30 cellular contexts compared by ENCODE assay signal in genomic region chr10:29135318-29135717, GRCh38.
"Had no signal": no experiment of that assay in that cellular context is flagged by ENCODE, and none has a peak within 500 bp of the region (broad histone marks: within the 10 kb centered on the region; RNA-seq: fewer than 3 reads in every experiment).

No MANE protein-coding gene starts in this region.

- H3K27ac ChIP-seq: brain microvascular endothelial cell, esophagus muscularis mucosa, gastroesophageal sphincter, VCaP had no signal

- FAIRE-seq: astrocyte, bronchial epithelial cell, colon had no signal

- H3K9me3 ChIP-seq: esophagus muscularis mucosa, gastroesophageal sphincter had no signal

- H3K4me3 ChIP-seq: esophagus muscularis mucosa, gastroesophageal sphincter had no signal

- H3K27me3 ChIP-seq: brain microvascular endothelial cell, esophagus muscularis mucosa, gastroesophageal sphincter had no signal

- H3K36me3 ChIP-seq: brain microvascular endothelial cell, esophagus muscularis mucosa, gastroesophageal sphincter had no signal

- DNase-seq: activated CD4-positive, alpha-beta memory T cell treated with anti-CD3 and anti-CD28 coated beads, Interleukin-2, amount 10 ng/mL, durations not matched to agents 7 days and 5 days; activated CD4-positive, alpha-beta T cell treated with anti-CD3 and anti-CD28 coated beads for 1 hour; activated CD4-positive, alpha-beta T cell treated with anti-CD3 and anti-CD28 coated beads for 4 hours; activated CD4-positive, alpha-beta T cell treated with anti-CD3 and anti-CD28 coated beads, Interleukin-2, amount 10 ng/mL, durations not matched to agents 7 days and 5 days; activated CD4-positive, alpha-beta T cell treated with anti-CD3 and anti-CD28 coated beads, Interleukin-2, amount 50 U/mL, for 4 hours; activated CD8-positive, alpha-beta memory T cell treated with anti-CD3 and anti-CD28 coated beads, Interleukin-2, amount 50 U/mL, for 48 hours; activated gamma-delta T cell; activated naive CD4-positive, alpha-beta T cell; activated naive CD4-positive, alpha-beta T cell treated with anti-CD3 and anti-CD28 coated beads, Interleukin-2, amount 10 ng/mL, durations not matched to agents 7 days and 5 days; activated naive CD8-positive, alpha-beta T cell treated with anti-CD3 and anti-CD28 coated beads, Interleukin-2, amount 10 ng/mL, durations not matched to agents 7 days and 5 days; activated T-cell treated with anti-CD3 and anti-CD28 coated beads for 4 hours; activated T-cell treated with anti-CD3 and anti-CD28 coated beads, Interleukin-2, amount 50 U/mL, for 24 hours; activated T-cell treated with anti-CD3 and anti-CD28 coated beads, Interleukin-2, amount 50 U/mL, for 72 hours; anterior cingulate cortex; brain microvascular endothelial cell; caudate nucleus; cortex of kidney; dermis blood vessel endothelial cell; effector CD4-positive, alpha-beta T cell; effector memory CD8-positive, alpha-beta T cell; foreskin melanocyte; T-helper 1 cell; T-helper 17 cell; T1000 had no signal
